In genomic region chr10:96044686-96045085, GRCh38 we compare ENCODE assay signal across 8 cellular contexts. TPM values are rescaled to one million over a fixed set of nuclear protein-coding genes. Genes with fewer than 3 reads are reported as not detected.
DNase-seq lines count a peak whose midpoint lies in the region; ATAC-seq and TF ChIP-seq lines count a peak whose summit lies in the region.

No MANE protein-coding gene starts in this region.

- peaks cover 20% of the 10 kb centered on the region for H3K36me3 ChIP-seq in SJSA1
- no peaks in the 10 kb centered on the region for H3K36me3 ChIP-seq in neutrophil

- CTCF ChIA-PET in activated CD4-positive, alpha-beta T cell treated with anti-CD3 and anti-CD28 coated beads for 36 hours (lab: Charles Lee): interaction anchor here (0.9 kb wide), 1 partner anchor 185 kb away, joined by 3 read pairs; no protein-coding TSS in a partner anchor

- no peaks in the 10 kb centered on the region for H3K27me3 Mint-ChIP-seq in activated CD4-positive, alpha-beta T cell treated with anti-CD3 and anti-CD28 coated beads for 36 hours

- intact Hi-C loops in activated CD4-positive, alpha-beta T cell treated with anti-CD3 and anti-CD28 coated beads for 36 hours (cut with DNase I, micrococcal nuclease): loop anchor here in 1 of 2 experiments (5.0 kb wide), 3 partner anchors 137 to 788 kb away; partner anchors contain the start of genes CC2D2B, LCOR and TM9SF3

- no peaks in the 10 kb centered on the region for H3K9me3 ChIP-seq in SJSA1 (replicated peaks)
- H3K9me3 ChIP-seq in neutrophil: no peaks in the 10 kb centered on the region

- H3K4me3 ChIP-seq in SJSA1 (peak overlapping the region; percentile 72), neutrophil (ENCODE audit: low read depth in 1 of 2, low read length in 1 of 2) (peak overlapping the region; percentile 70 to 72)

- peak overlapping the region; percentile 79 for H3K27ac Mint-ChIP-seq in activated CD4-positive, alpha-beta T cell treated with anti-CD3 and anti-CD28 coated beads for 36 hours

- no peaks in the 10 kb centered on the region for H3K9me3 Mint-ChIP-seq in activated CD4-positive, alpha-beta T cell treated with anti-CD3 and anti-CD28 coated beads for 36 hours (ENCODE audit: low read depth)

- H3K4me1 ChIP-seq in SJSA1 (replicated peaks): peaks cover 11% of the 10 kb centered on the region
- H3K4me1 ChIP-seq in neutrophil (ENCODE audit: control insufficient read depth in 1 of 2, insufficient read depth in 1 of 2, low read depth in 1 of 2, low read length in 1 of 2): peaks cover 20 to 22% of the 10 kb centered on the region in 2 experiments

- H3K27ac ChIP-seq in SJSA1 (no peak overlapping the region), epithelial cell of prostate (peak overlapping the region; percentile 61), neutrophil (peak overlapping the region; percentile 78)

- H3K27me3 ChIP-seq in SJSA1 (replicated peaks) (no peaks in the 10 kb centered on the region), neutrophil (no peaks in the 10 kb centered on the region)

- peaks cover 47% of the 10 kb centered on the region for H3K4me1 Mint-ChIP-seq in activated CD4-positive, alpha-beta T cell treated with anti-CD3 and anti-CD28 coated beads for 36 hours

- no peak for TF ChIP-seq CTCF in neutrophil (IDR thresholded peaks at IDR 0.05)

- DNase-seq in activated CD4-positive, alpha-beta T cell treated with anti-CD3 and anti-CD28 coated beads for 36 hours: no peak
- no peak for DNase-seq in activated CD4-positive, alpha-beta T cell treated with anti-CD3 and anti-CD28 coated beads, Interleukin-2, amount 50 U/mL, for 48 hours
- DNase-seq in SJSA1 (ENCODE audit: low read depth in 1 of 2, low spot score in 2 of 2) (no peak), epithelial cell of prostate (ENCODE audit: low read depth, low spot score) (no peak)
- no peak for DNase-seq in stimulated activated CD4-positive, alpha-beta T cell treated with anti-CD3 and anti-CD28 coated beads, Interleukin-2, amount 100 ng/mL, for 48 hours

- no peak for ATAC-seq in activated CD4-positive, alpha-beta T cell treated with anti-CD3 and anti-CD28 coated beads for 36 hours
- no peak for ATAC-seq in GM21526 (IDR thresholded peaks at IDR 0.05; ENCODE audit: low FRiP score, unreplicated experiment)
- ATAC-seq in GM21515 (IDR thresholded peaks at IDR 0.05; ENCODE audit: unreplicated experiment): no peak

- POLR2A ChIA-PET in activated CD4-positive, alpha-beta T cell treated with anti-CD3 and anti-CD28 coated beads for 36 hours (lab: Charles Lee): interaction anchor here (0.7 kb wide), 1 partner anchor 63 kb away, joined by 3 read pairs; no protein-coding TSS in a partner anchor

- peak overlapping the region; percentile 93 for H3K4me3 Mint-ChIP-seq in activated CD4-positive, alpha-beta T cell treated with anti-CD3 and anti-CD28 coated beads for 36 hours

- H3K36me3 Mint-ChIP-seq in activated CD4-positive, alpha-beta T cell treated with anti-CD3 and anti-CD28 coated beads for 36 hours (ENCODE audit: low read depth): peaks cover 38% of the 10 kb centered on the region

RNA-seq across cellular contexts. Expression of gene CCNJ, which starts 1.3 kb away (rescaled TPM):
- 1 to 10 TPM; 4.4 to 4.5 TPM for total RNA-seq in activated CD4-positive, alpha-beta T cell treated with anti-CD3 and anti-CD28 coated beads for 36 hours
- 0.22 and 2.2 TPM in 2 replicates for total RNA-seq in SJSA1 (2014; rRNA removed; shearing (Covaris generic))
